In genomic region chr19:1019980-1020867, GRCh38 we compare ENCODE assay signal across 6 cellular contexts. TPM values are rescaled to one million over a fixed set of nuclear protein-coding genes. Genes with fewer than 3 reads are reported as not detected.
A peak's percentile ranks its signal among the peaks of the same experiment; 100 is the strongest.
DNase-seq lines count a peak whose midpoint lies in the region; ATAC-seq and TF ChIP-seq lines count a peak whose summit lies in the region.

No MANE protein-coding gene starts in this region.

- H3K36me3 ChIP-seq in BE2C (peaks cover 8% of the 10 kb centered on the region), thymus (ENCODE audit: control insufficient read depth, insufficient read depth) (peaks cover 18% of the 10 kb centered on the region)

- H3K27ac ChIP-seq in foreskin keratinocyte (peak overlapping the region; percentile 89), thymus (ENCODE audit: low read depth) (peak overlapping the region; percentile 91)

- peak overlapping the region; percentile 87 for H3K4me3 ChIP-seq in BE2C (ENCODE audit: low read depth, low read length)
- H3K4me3 ChIP-seq in thymus (ENCODE audit: low read length), result peak overlapping the region; percentile 87

- H3K9me3 ChIP-seq in BE2C, result no peaks in the 10 kb centered on the region
- H3K9me3 ChIP-seq in thymus (ENCODE audit: control insufficient read depth), result no peaks in the 10 kb centered on the region

- H3K27me3 ChIP-seq in BE2C, result no peaks in the 10 kb centered on the region
- H3K27me3 ChIP-seq in foreskin keratinocyte, result no peaks in the 10 kb centered on the region
- no peaks in the 10 kb centered on the region for H3K27me3 ChIP-seq in thymus (ENCODE audit: control insufficient read depth, insufficient read depth)

- ATAC-seq in foreskin keratinocyte, result no peak
- no peak for ATAC-seq in HG03432 (IDR thresholded peaks at IDR 0.05; ENCODE audit: unreplicated experiment)

- H3K4me1 ChIP-seq in BE2C (peaks cover 7% of the 10 kb centered on the region), foreskin keratinocyte (peaks cover 6% of the 10 kb centered on the region), thymus (ENCODE audit: control insufficient read depth, insufficient read depth, low read length) (peaks cover 9% of the 10 kb centered on the region)

- TF ChIP-seq CTCF in BE2C (IDR thresholded peaks at IDR 0.05; ENCODE audit: low read depth, low read length) (no peak), foreskin keratinocyte (conservative IDR thresholded peaks at IDR 0.05) (no peak)

- DNase-seq in BE2C, result no peak
- DNase-seq in RKO (ENCODE audit: low spot score), result peak; percentile 41
- DNase-seq in foreskin keratinocyte, result no peak
- no peak for DNase-seq in COLO668 (lab: John Stamatoyannopoulos, UW; ENCODE audit: unreplicated experiment)

- 2% methylated on average over 60 of the region's 60 CpGs for WGBS in thymus

RNA-seq across cellular contexts. Expression of gene TMEM259, which starts 0.7 kb away (rescaled TPM):
- 687 TPM for polyA plus RNA-seq in BE2C (2012; ENCODE audit: insufficient read depth, insufficient read length, low read depth)
- total RNA-seq in foreskin keratinocyte, result 81.8 and 89.6 TPM in 2 replicates
- 103 and 113 TPM in 2 replicates for polyA plus RNA-seq in foreskin keratinocyte
- 359 TPM for polyA plus RNA-seq in thymus

RNA-seq across cellular contexts. Expression of gene RNU6-2, which starts 1.1 kb away (rescaled TPM):
- polyA plus RNA-seq in BE2C (2012; ENCODE audit: insufficient read depth, insufficient read length, low read depth), result not detected
- not detected in 2 replicates for total RNA-seq in foreskin keratinocyte
- polyA plus RNA-seq in foreskin keratinocyte, result not detected in 2 replicates
- polyA plus RNA-seq in thymus, result not detected

RNA-seq across cellular contexts. Expression of gene CNN2, which starts 6.2 kb away (rescaled TPM):
- polyA plus RNA-seq in BE2C (2012; ENCODE audit: insufficient read depth, insufficient read length, low read depth), result 3.0 TPM
- total RNA-seq in foreskin keratinocyte, result 352 and 355 TPM in 2 replicates
- polyA plus RNA-seq in foreskin keratinocyte (297 and 299 TPM in 2 replicates), thymus (127 TPM)

RNA-seq across cellular contexts. Expression of gene ABCA7, which starts 19.7 kb away (rescaled TPM):
- 16.4 TPM for polyA plus RNA-seq in BE2C (2012; ENCODE audit: insufficient read depth, insufficient read length, low read depth)
- 15.2 and 17.6 TPM in 2 replicates for total RNA-seq in foreskin keratinocyte
- polyA plus RNA-seq in foreskin keratinocyte (9.6 and 11.3 TPM in 2 replicates), thymus (315 TPM)

RNA-seq across cellular contexts. Expression of gene GRIN3B, which starts 20.0 kb away (rescaled TPM):
- 0.26 TPM for polyA plus RNA-seq in BE2C (2012; ENCODE audit: insufficient read depth, insufficient read length, low read depth)
- 0.35 and 1.7 TPM in 2 replicates for total RNA-seq in foreskin keratinocyte
- polyA plus RNA-seq in foreskin keratinocyte, result 0.43 and 1.00 TPM in 2 replicates
- 0.09 TPM for polyA plus RNA-seq in thymus
